ENCODE assay signal across 17 cellular contexts in genomic region chr4:6153874-6154273, GRCh38. TPM values are rescaled to one million over a fixed set of nuclear protein-coding genes. Genes with fewer than 3 reads are reported as not detected.
DNase-seq lines count a peak whose midpoint lies in the region; ATAC-seq, FAIRE-seq and TF ChIP-seq lines count a peak whose summit lies in the region.
"Had no signal": no experiment of that assay in that cellular context is flagged by ENCODE, and none has a peak within 500 bp of the region (broad histone marks: within the 10 kb centered on the region; RNA-seq: fewer than 3 reads in every experiment).

No MANE protein-coding gene starts in this region.

- H3K9me3 Mint-ChIP-seq in activated T-helper 1 cell treated with anti-CD3 and anti-CD28 coated beads, Interleukin-12 subunit alpha, Interleukin-12 subunit beta, Interleukin-2, Interleukin-4 antibody, amounts not matched to agents 30 ng/mL and 10 ng/mL and 1 ng/mL, durations not matched to agents 14 hours and 24 hours and 36 hours, result no peaks in the 10 kb centered on the region
- H3K9me3 Mint-ChIP-seq in nephron progenitor cell, result no peaks in the 10 kb centered on the region
- H3K9me3 Mint-ChIP-seq: CD8-positive, alpha-beta memory T cell had no signal

- H3K27ac ChIP-seq in HepG2 (ENCODE audit: extremely low read length, insufficient read depth, low read length), result no peak overlapping the region
- no peak overlapping the region for H3K27ac ChIP-seq in right lobe of liver
- H3K27ac ChIP-seq in PC-9, result no peak overlapping the region
- no peak overlapping the region for H3K27ac ChIP-seq in upper lobe of left lung
- H3K27ac ChIP-seq: BLaER1 treated with 17β-estradiol and CSF1 and Interleukin-3, amounts not matched to agents 10 nM and 100 nM; SJCRH30 had no signal

- H3K9me3 ChIP-seq in HepG2 (ENCODE audit: low read length) (no peaks in the 10 kb centered on the region), right lobe of liver (no peaks in the 10 kb centered on the region), PC-9 (ENCODE audit: insufficient read depth, low read depth) (no peaks in the 10 kb centered on the region), upper lobe of left lung (no peaks in the 10 kb centered on the region)
- H3K9me3 ChIP-seq: BLaER1 treated with 17β-estradiol and CSF1 and Interleukin-3, amounts not matched to agents 10 nM and 100 nM; SJCRH30 had no signal

- H4K20me1 ChIP-seq in HepG2 (ENCODE audit: insufficient read depth, low read length) (peaks cover 2% of the 10 kb centered on the region; the same call in 1 of the 2 replicates), PC-9 (ENCODE audit: insufficient read depth) (no peaks in the 10 kb centered on the region)
- H4K20me1 ChIP-seq: BLaER1 treated with 17β-estradiol and CSF1 and Interleukin-3, amounts not matched to agents 10 nM and 100 nM had no signal

- H2AFZ ChIP-seq in HepG2 (ENCODE audit: low read length) (no peak overlapping the region), PC-9 (no peak overlapping the region)

- H3K27me3 ChIP-seq in HepG2 (ENCODE audit: control insufficient read depth in 1 of 2, insufficient read depth in 2 of 2, low read length in 2 of 2) (peaks cover 0 to 39% of the 10 kb centered on the region in 2 experiments; a peak in 2 of 5 replicates), right lobe of liver (no peaks in the 10 kb centered on the region), PC-9 (ENCODE audit: insufficient read depth, low read depth) (peaks cover 90% of the 10 kb centered on the region), upper lobe of left lung (no peaks in the 10 kb centered on the region)
- H3K27me3 ChIP-seq: BLaER1 treated with 17β-estradiol and CSF1 and Interleukin-3, amounts not matched to agents 10 nM and 100 nM had no signal

- POLR2A ChIA-PET in HepG2 (lab: Yijun Ruan, JAX), result no interaction called here
- POLR2A ChIA-PET in PC-9 (lab: Charles Lee; ENCODE audit: unreplicated experiment), result no interaction called here

- WGBS in HepG2 (ENCODE audit: low lambda C conversion rate), result 27% methylated on average over 6 of the region's 7 CpGs
- WGBS in right lobe of liver (ENCODE audit: insufficient coverage, low coverage, low lambda C conversion rate, missing lambda C conversion rate), result 61% methylated on average over 7 of the region's 7 CpGs
- 71 to 79% methylated on average over 7 of the region's 7 CpGs for whole genome bisulfite sequencing in upper lobe of left lung, 2 donors

- no peak overlapping the region for H3K4me3 ChIP-seq in HepG2 (replicated peaks in 1 of 3; ENCODE audit: insufficient read depth in 1 of 3, low read depth in 2 of 3, low read length in 3 of 3)
- H3K4me3 ChIP-seq in right lobe of liver, result no peak overlapping the region
- H3K4me3 ChIP-seq in PC-9, result no peak overlapping the region
- no peak overlapping the region for H3K4me3 ChIP-seq in upper lobe of left lung
- H3K4me3 ChIP-seq: BLaER1 treated with 17β-estradiol and CSF1 and Interleukin-3, amounts not matched to agents 10 nM and 100 nM; SJCRH30 had no signal

- DNase-seq in HepG2 (ENCODE audit: low spot score) (no peak), right lobe of liver (no peak), nephron progenitor cell (peak; percentile 29), PC-9 (no peak), upper lobe of left lung (no peak)
- no peak for DNase-seq in activated T-helper 1 cell treated with anti-CD3 and anti-CD28 coated beads, Interleukin-12 subunit alpha, Interleukin-12 subunit beta, Interleukin-2, Interleukin-4 antibody, amounts not matched to agents 30 ng/mL and 10 ng/mL and 1 ng/mL, durations not matched to agents 14 hours and 24 hours and 36 hours (ENCODE audit: low spot score)
- no peak for DNase-seq in activated CD4-positive, CD25-positive, alpha-beta regulatory T cell (lab: John Stamatoyannopoulos, UW)
- DNase-seq: CD8-positive, alpha-beta memory T cell; KBM-7; MV-4-11; NCI-H1417; NCI-H187; NCI-H226; NCI-H524; SJCRH30 had no signal

- no peak overlapping the region for H3K9ac ChIP-seq in HepG2 (ENCODE audit: insufficient read depth, low read depth, low read length)
- H3K9ac ChIP-seq: BLaER1 treated with 17β-estradiol and CSF1 and Interleukin-3, amounts not matched to agents 10 nM and 100 nM had no signal

- H3K27ac Mint-ChIP-seq in activated T-helper 1 cell treated with anti-CD3 and anti-CD28 coated beads, Interleukin-12 subunit alpha, Interleukin-12 subunit beta, Interleukin-2, Interleukin-4 antibody, amounts not matched to agents 30 ng/mL and 10 ng/mL and 1 ng/mL, durations not matched to agents 14 hours and 24 hours and 36 hours, result peak overlapping the region; percentile 32
- no peak overlapping the region for H3K27ac Mint-ChIP-seq in nephron progenitor cell

- peaks cover 24% of the 10 kb centered on the region for H3K36me3 Mint-ChIP-seq in activated T-helper 1 cell treated with anti-CD3 and anti-CD28 coated beads, Interleukin-12 subunit alpha, Interleukin-12 subunit beta, Interleukin-2, Interleukin-4 antibody, amounts not matched to agents 30 ng/mL and 10 ng/mL and 1 ng/mL, durations not matched to agents 14 hours and 24 hours and 36 hours (ENCODE audit: low read depth)
- H3K36me3 Mint-ChIP-seq in nephron progenitor cell (ENCODE audit: low read depth), result no peaks in the 10 kb centered on the region

- no peak for TF ChIP-seq CTCF in HepG2 (CRISPR knock-in tag; IDR thresholded peaks at IDR 0.05)
- no peak for TF ChIP-seq CTCF in right lobe of liver (IDR thresholded peaks at IDR 0.05)
- no peak for TF ChIP-seq CTCF in nephron progenitor cell (IDR thresholded peaks at IDR 0.05)
- TF ChIP-seq CTCF in PC-9 (conservative IDR thresholded peaks at IDR 0.05), result no peak
- TF ChIP-seq CTCF in upper lobe of left lung (IDR thresholded peaks at IDR 0.05), result no peak

- no peak for FAIRE-seq in HepG2 (lab: Jason Lieb, UNC)
- FAIRE-seq: H54 had no signal

- peak overlapping the region; percentile 9 for H3K4me3 Mint-ChIP-seq in activated T-helper 1 cell treated with anti-CD3 and anti-CD28 coated beads, Interleukin-12 subunit alpha, Interleukin-12 subunit beta, Interleukin-2, Interleukin-4 antibody, amounts not matched to agents 30 ng/mL and 10 ng/mL and 1 ng/mL, durations not matched to agents 14 hours and 24 hours and 36 hours
- H3K4me3 Mint-ChIP-seq in nephron progenitor cell, result no peak overlapping the region

- H3K9me2 ChIP-seq in PC-9 (ENCODE audit: insufficient read depth), result no peaks in the 10 kb centered on the region

- ATAC-seq in HepG2 (peak; percentile 55), right lobe of liver (no peak), upper lobe of left lung (ENCODE audit: low FRiP score in 2 of 2) (no peak)

- in situ Hi-C loops in HepG2 (cut with HindIII; ENCODE audit: extremely low pct_ligation_motif_present, low pct_unique_long_range_greater_than_20kb), result no loop called here

- no TSS peak for BruUV-seq in HepG2 (replicated peaks; lab: Mats Ljungman, UMichigan)
- no TSS peak for BruUV-seq in PC-9 (replicated peaks; lab: Mats Ljungman, UMichigan)

- CTCF ChIA-PET in HepG2 (lab: Yijun Ruan, JAX; ENCODE audit: low intra/inter-chr PET ratio, low total read pairs), result no interaction called here
- CTCF ChIA-PET in PC-9 (lab: Charles Lee), result no interaction called here

- no peak for TF ChIP-seq RAD21 in HepG2 (CRISPR knock-in tag; IDR thresholded peaks at IDR 0.05)

- TF ChIP-seq EP300 in HepG2 (IDR thresholded peaks at IDR 0.05; ENCODE audit: low read depth in 2 of 2, low read length in 2 of 2) (no peak), HepG2 (CRISPR knock-in tag; IDR thresholded peaks at IDR 0.05; ENCODE audit: borderline replicate concordance) (no peak), upper lobe of left lung (IDR thresholded peaks at IDR 0.05) (no peak)

- H3K27me3 Mint-ChIP-seq in activated T-helper 1 cell treated with anti-CD3 and anti-CD28 coated beads, Interleukin-12 subunit alpha, Interleukin-12 subunit beta, Interleukin-2, Interleukin-4 antibody, amounts not matched to agents 30 ng/mL and 10 ng/mL and 1 ng/mL, durations not matched to agents 14 hours and 24 hours and 36 hours (ENCODE audit: insufficient read depth), result no peaks in the 10 kb centered on the region
- H3K27me3 Mint-ChIP-seq in nephron progenitor cell (ENCODE audit: low read depth, poor library complexity), result peaks cover 31% of the 10 kb centered on the region

- H3F3A ChIP-seq in PC-9 (ENCODE audit: insufficient read depth, low read depth), result no peaks in the 10 kb centered on the region

- no peaks in the 10 kb centered on the region for H3K36me3 ChIP-seq in HepG2 (replicated peaks in 1 of 2; ENCODE audit: control insufficient read depth in 1 of 2, insufficient read depth in 2 of 2, low read length in 2 of 2)
- no peaks in the 10 kb centered on the region for H3K36me3 ChIP-seq in right lobe of liver
- no peaks in the 10 kb centered on the region for H3K36me3 ChIP-seq in PC-9 (ENCODE audit: low read depth)
- H3K36me3 ChIP-seq in upper lobe of left lung, result no peaks in the 10 kb centered on the region
- H3K36me3 ChIP-seq: BLaER1 treated with 17β-estradiol and CSF1 and Interleukin-3, amounts not matched to agents 10 nM and 100 nM; SJCRH30 had no signal

- H3K4me1 ChIP-seq in HepG2 (ENCODE audit: insufficient read depth, low read length) (peaks cover 22% of the 10 kb centered on the region), right lobe of liver (no peaks in the 10 kb centered on the region), PC-9 (replicated peaks; ENCODE audit: insufficient read depth) (no peaks in the 10 kb centered on the region), upper lobe of left lung (no peaks in the 10 kb centered on the region)
- H3K4me1 ChIP-seq: SJCRH30 had no signal

- H3K79me2 ChIP-seq in HepG2 (ENCODE audit: insufficient read depth, low read length) (no peaks in the 10 kb centered on the region), PC-9 (ENCODE audit: low read depth) (no peaks in the 10 kb centered on the region)

- TF ChIP-seq POLR2A in HepG2 (IDR thresholded peaks at IDR 0.05; ENCODE audit: insufficient read depth in 1 of 2, low read depth in 2 of 2, low read length in 2 of 2), result no peak
- no peak for TF ChIP-seq POLR2A in right lobe of liver (IDR thresholded peaks at IDR 0.05)
- no peak for TF ChIP-seq POLR2A in upper lobe of left lung (IDR thresholded peaks at IDR 0.05)

- intact Hi-C loops in HepG2 (cut with micrococcal nuclease; ENCODE audit: unreplicated experiment), result no loop called here
- intact Hi-C loops in right lobe of liver (cut with DNase I), result no loop called here
- intact Hi-C loops in activated T-helper 1 cell treated with anti-CD3 and anti-CD28 coated beads, Interleukin-12 subunit alpha, Interleukin-12 subunit beta, Interleukin-2, Interleukin-4 antibody, amounts not matched to agents 30 ng/mL and 10 ng/mL and 1 ng/mL, durations not matched to agents 14 hours and 24 hours and 36 hours (cut with micrococcal nuclease), result no loop called here
- intact Hi-C loops in PC-9 (cut with micrococcal nuclease; ENCODE audit: unreplicated experiment), result no loop called here

- H3K4me2 ChIP-seq in HepG2 (ENCODE audit: low read depth, low read length), result no peak overlapping the region
- no peak overlapping the region for H3K4me2 ChIP-seq in PC-9

- peaks cover 56% of the 10 kb centered on the region for H3K4me1 Mint-ChIP-seq in activated T-helper 1 cell treated with anti-CD3 and anti-CD28 coated beads, Interleukin-12 subunit alpha, Interleukin-12 subunit beta, Interleukin-2, Interleukin-4 antibody, amounts not matched to agents 30 ng/mL and 10 ng/mL and 1 ng/mL, durations not matched to agents 14 hours and 24 hours and 36 hours (ENCODE audit: low read depth)
- peaks cover 33% of the 10 kb centered on the region for H3K4me1 Mint-ChIP-seq in nephron progenitor cell

RNA-seq across cellular contexts. Expression of gene JAKMIP1, which starts 46.5 kb away (rescaled TPM):
- not detected in 2 replicates for total RNA-seq in HepG2 (2016; rRNA removed; fragmentation: Illumina TruSeq; extraction: Trizol)
- not detected in 2 replicates for total RNA-seq in HepG2 (2016; cell fraction: cytosol; rRNA removed; fragmentation: Illumina TruSeq; extraction: Trizol; ENCODE audit: low read depth)
- total RNA-seq in HepG2 (2016; cell fraction: insoluble cytoplasmic fraction; rRNA removed; fragmentation: Illumina TruSeq; extraction: Trizol), result not detected in 2 replicates
- total RNA-seq in HepG2 (2016; cell fraction: membrane; rRNA removed; fragmentation: Illumina TruSeq; extraction: Trizol), result not detected in 2 replicates
- total RNA-seq in HepG2 (2016; cell fraction: nucleus; rRNA removed; fragmentation: Illumina TruSeq; extraction: Trizol), result not detected in 2 replicates
- polyA plus RNA-seq in HepG2 (2011; rRNA removed), result not detected in 2 replicates
- not detected in 2 replicates for polyA plus RNA-seq in HepG2 (2011; cell fraction: cytosol; rRNA removed)
- polyA plus RNA-seq in HepG2 (2011; cell fraction: nucleus; rRNA removed), result not detected in 2 replicates
- not detected in 2 replicates for polyA plus RNA-seq in HepG2 (2012)
- polyA plus RNA-seq in HepG2 (2016; cell fraction: cytosol; fragmentation: Illumina TruSeq; extraction: Trizol; ENCODE audit: low read depth), result not detected in 2 replicates
- polyA plus RNA-seq in HepG2 (2016; cell fraction: insoluble cytoplasmic fraction; fragmentation: Illumina TruSeq; extraction: Trizol; ENCODE audit: low read depth), result not detected in 2 replicates
- not detected in 2 replicates for polyA plus RNA-seq in HepG2 (2016; cell fraction: membrane; fragmentation: Illumina TruSeq; extraction: Trizol; ENCODE audit: low read depth)
- not detected in 2 replicates for polyA plus RNA-seq in HepG2 (2016; cell fraction: nucleus; fragmentation: Illumina TruSeq; extraction: Trizol; ENCODE audit: insufficient read depth, low read depth)
- polyA minus RNA-seq in HepG2 (2011; rRNA and poly(A)+ RNA removed; ENCODE audit: low replicate concordance), result not detected in 2 replicates
- not detected in 2 replicates for polyA minus RNA-seq in HepG2 (2011; cell fraction: cytosol; rRNA and poly(A)+ RNA removed)
- not detected in 2 replicates for polyA minus RNA-seq in HepG2 (2011; cell fraction: nucleus; rRNA and poly(A)+ RNA removed)
- total RNA-seq in right lobe of liver, result under 1 TPM in 1 of 6 experiments, not detected in 5; 0.12 TPM
- 15.5 and 16.9 TPM in 2 replicates for total RNA-seq in activated T-helper 1 cell treated with anti-CD3 and anti-CD28 coated beads, Interleukin-12 subunit alpha, Interleukin-12 subunit beta, Interleukin-2, Interleukin-4 antibody, amounts not matched to agents 30 ng/mL and 10 ng/mL and 1 ng/mL, durations not matched to agents 14 hours and 24 hours and 36 hours
- not detected in 2 replicates for total RNA-seq in PC-9 (2021)
- total RNA-seq in upper lobe of left lung, result 1 to 10 TPM in 3 of 6 donors, under 1 TPM in 3; 0.40 to 6.8 (median 1.0) TPM
- total RNA-seq: SJCRH30 had no signal
